16 cellular contexts compared by ENCODE assay signal in genomic region chr5:138529812-138530211, GRCh38. TPM values are rescaled to one million over a fixed set of nuclear protein-coding genes. Genes with fewer than 3 reads are reported as not detected.
DNase-seq lines count a peak whose midpoint lies in the region; ATAC-seq and TF ChIP-seq lines count a peak whose summit lies in the region.
"Had no signal": no experiment of that assay in that cellular context is flagged by ENCODE, and none has a peak within 500 bp of the region (broad histone marks: within the 10 kb centered on the region; RNA-seq: fewer than 3 reads in every experiment).

No MANE protein-coding gene starts in this region.

- no peak for TF ChIP-seq POLR2A in breast epithelium (IDR thresholded peaks at IDR 0.05)

- no peak overlapping the region for H4K8ac ChIP-seq in H9 (replicated peaks; ENCODE audit: insufficient read length, low read depth, low read length)

- H3K9me3 Mint-ChIP-seq in H9: no peaks in the 10 kb centered on the region
- no peaks in the 10 kb centered on the region for H3K9me3 Mint-ChIP-seq in nephron progenitor cell
- H3K9me3 Mint-ChIP-seq: CD8-positive, alpha-beta T cell had no signal

- H2BK12ac ChIP-seq in H9 (ENCODE audit: insufficient read length, low read depth, low read length): no peak overlapping the region

- no CpG with 5 or more reads among the region's 8 CpGs for WGBS in H9 (ENCODE audit: extremely low coverage, insufficient read length, low lambda C conversion rate)

- peak overlapping the region; percentile 52 to 81 (median 79); a peak in 5 of 7 replicates for H3K27ac Mint-ChIP-seq in H9
- peak overlapping the region; percentile 91 for H3K27ac Mint-ChIP-seq in nephron progenitor cell
- H3K27ac Mint-ChIP-seq: CD8-positive, alpha-beta T cell had no signal

- peaks cover 62% of the 10 kb centered on the region for H3K79me2 ChIP-seq in H9 (ENCODE audit: insufficient read depth, low read length)

- no peaks in the 10 kb centered on the region for H3K79me1 ChIP-seq in H9 (ENCODE audit: insufficient read depth, low read depth, low read length, poor library complexity, severe bottlenecking)

- no peak overlapping the region for H3K56ac ChIP-seq in H9 (ENCODE audit: insufficient read length, low read depth, low read length)

- H3K14ac ChIP-seq in H9 (ENCODE audit: insufficient read depth, low read length): no peak overlapping the region

- H2AFZ ChIP-seq in H9 (ENCODE audit: low read length): no peak overlapping the region

- no peaks in the 10 kb centered on the region for H3K23me2 ChIP-seq in H9 (ENCODE audit: insufficient read length, low read depth, low read length, poor library complexity, severe bottlenecking)

- H3K4me3 ChIP-seq in breast epithelium: no peak overlapping the region

- no peak overlapping the region for H3T11ph ChIP-seq in H9 (ENCODE audit: low read length)

- no peak overlapping the region for H3K9ac ChIP-seq in H9 (ENCODE audit: extremely low read depth, insufficient read length, low read length)
- H3K9ac ChIP-seq: SK-N-SH had no signal

- H4K5ac ChIP-seq in H9 (ENCODE audit: insufficient read length, low read depth, low read length): no peak overlapping the region

- H2BK120ac ChIP-seq in H9 (ENCODE audit: low read depth, low read length, poor library complexity, severe bottlenecking): no peak overlapping the region

- H3K18ac ChIP-seq in H9 (ENCODE audit: insufficient read length, low read depth, low read length): no peak overlapping the region

- H3K4me2 ChIP-seq in H9 (ENCODE audit: insufficient read depth, insufficient read length, low read length): no peak overlapping the region
- H3K4me2 ChIP-seq: SK-N-SH had no signal

- H3K9me3 ChIP-seq in H9 (ENCODE audit: control insufficient read depth, low read depth, low read length): no peaks in the 10 kb centered on the region
- H3K9me3 ChIP-seq in breast epithelium: no peaks in the 10 kb centered on the region
- H3K9me3 ChIP-seq: SK-N-SH had no signal

- H4K91ac ChIP-seq in H9 (ENCODE audit: insufficient read length, low read depth, low read length): no peak overlapping the region

- intact Hi-C loops in breast epithelium (cut with DNase I; ENCODE audit: low total_unique reads): no loop called here

- no peak overlapping the region for H3K4ac ChIP-seq in H9 (ENCODE audit: low read depth, low read length)

- H2BK20ac ChIP-seq in H9 (ENCODE audit: low read depth, low read length, poor library complexity, severe bottlenecking): no peak overlapping the region

- H3K27me3 Mint-ChIP-seq in H9 (ENCODE audit: low read depth) (no peaks in the 10 kb centered on the region), nephron progenitor cell (ENCODE audit: low read depth, poor library complexity) (peaks cover 6% of the 10 kb centered on the region)

- H2BK5ac ChIP-seq in H9 (ENCODE audit: insufficient read length, low read length): no peak overlapping the region

- H3K27me3 ChIP-seq in H9 (ENCODE audit: insufficient read depth, low read length) (no peaks in the 10 kb centered on the region), breast epithelium (no peaks in the 10 kb centered on the region)

- DNase-seq in H9: no peak
- DNase-seq in breast epithelium (ENCODE audit: low spot score in 2 of 2): no peak
- no peak for DNase-seq in nephron progenitor cell
- DNase-seq in KBM-7: no peak
- no peak for DNase-seq in COLO829 (ENCODE audit: low spot score)
- no peak for DNase-seq in KG1 (lab: John Stamatoyannopoulos, UW)
- DNase-seq: CD8-positive, alpha-beta T cell; H7; NCI-H1436 treated with DMSO at 0.1 percent for 48 hours; NCI-H2081; NCI-H345; NCI-H69; PC-3; SK-N-SH had no signal

- no peak overlapping the region for H2AK5ac ChIP-seq in H9 (ENCODE audit: insufficient read length, low read length)

- no peak for TF ChIP-seq CTCF in 22Rv1 (IDR thresholded peaks at IDR 0.05)
- TF ChIP-seq CTCF in H9 (conservative IDR thresholded peaks at IDR 0.05): no peak
- TF ChIP-seq CTCF in breast epithelium (IDR thresholded peaks at IDR 0.05): no peak
- TF ChIP-seq CTCF in nephron progenitor cell (IDR thresholded peaks at IDR 0.05): no peak

- no peak for ATAC-seq in GM19395 (IDR thresholded peaks at IDR 0.05; ENCODE audit: unreplicated experiment)
- ATAC-seq: CD8-positive, alpha-beta T cell; PC-3 had no signal

- H3K4me1 ChIP-seq in H9 (ENCODE audit: insufficient read depth, low read length): no peaks in the 10 kb centered on the region; the same call in 1 of the 2 replicates
- H3K4me1 ChIP-seq in breast epithelium: no peaks in the 10 kb centered on the region

- no peak overlapping the region for H3K23ac ChIP-seq in H9 (ENCODE audit: insufficient read length, low read depth, low read length)

- H3K36me3 Mint-ChIP-seq in H9 (ENCODE audit: insufficient read depth in 1 of 3, low read depth in 3 of 3): peaks cover 28 to 42% (median 34%) of the 10 kb centered on the region in 3 experiments; a peak in 6 of 7 replicates
- H3K36me3 Mint-ChIP-seq in nephron progenitor cell (ENCODE audit: low read depth): peaks cover 58% of the 10 kb centered on the region

- H3K36me3 ChIP-seq in breast epithelium: no peaks in the 10 kb centered on the region

- H2BK15ac ChIP-seq in H9 (ENCODE audit: low read depth, low read length): no peak overlapping the region

- in situ Hi-C loops in KBM-7 (cut with MboI; ENCODE audit: low pct_unique_long_range_greater_than_20kb, low sequenced_read_pairs): no loop called here

- H3K4me1 Mint-ChIP-seq in H9 (peaks cover 18% of the 10 kb centered on the region in 2 experiments), nephron progenitor cell (peaks cover 13% of the 10 kb centered on the region)

- H3K4me3 Mint-ChIP-seq in H9 (no peak overlapping the region; a peak in 1 of 5 replicates), nephron progenitor cell (no peak overlapping the region)
- H3K4me3 Mint-ChIP-seq: CD8-positive, alpha-beta T cell had no signal

- H3K27ac ChIP-seq in 22Rv1 (peak overlapping the region; percentile 45), H9 (ENCODE audit: insufficient read length, low read depth, low read length) (no peak overlapping the region), breast epithelium (peak overlapping the region; percentile 20 to 27)

- no peaks in the 10 kb centered on the region for H4K20me1 ChIP-seq in H9 (ENCODE audit: control insufficient read depth, insufficient read depth, insufficient read length)

RNA-seq across cellular contexts. Expression of gene ETF1, which starts 13.2 kb away (rescaled TPM):
- total RNA-seq in H9 (2021) (175 and 183 TPM in 2 replicates), breast epithelium (100 to 1,000 TPM in 2 of 3 donors, 10 to 100 TPM in 1; 95.4 to 112 (median 104) TPM)

RNA-seq across cellular contexts. Expression of gene HSPA9, which starts 45.4 kb away (rescaled TPM):
- total RNA-seq in H9 (2021) (397 and 399 TPM in 2 replicates), breast epithelium (100 to 1,000 TPM; 236 to 288 (median 266) TPM)
